1 cellular context compared by ENCODE assay signal in genomic region chr4:22512306-22512705, GRCh38.
TF ChIP-seq lines count a peak whose summit lies in the region.

No MANE protein-coding gene starts in this region.

TF ChIP-seq in WTC11, 78 proteins besides CTCF, POLR2A, EP300 and RAD21 (continued from another document):
- TF ChIP-seq, protein P1, sequence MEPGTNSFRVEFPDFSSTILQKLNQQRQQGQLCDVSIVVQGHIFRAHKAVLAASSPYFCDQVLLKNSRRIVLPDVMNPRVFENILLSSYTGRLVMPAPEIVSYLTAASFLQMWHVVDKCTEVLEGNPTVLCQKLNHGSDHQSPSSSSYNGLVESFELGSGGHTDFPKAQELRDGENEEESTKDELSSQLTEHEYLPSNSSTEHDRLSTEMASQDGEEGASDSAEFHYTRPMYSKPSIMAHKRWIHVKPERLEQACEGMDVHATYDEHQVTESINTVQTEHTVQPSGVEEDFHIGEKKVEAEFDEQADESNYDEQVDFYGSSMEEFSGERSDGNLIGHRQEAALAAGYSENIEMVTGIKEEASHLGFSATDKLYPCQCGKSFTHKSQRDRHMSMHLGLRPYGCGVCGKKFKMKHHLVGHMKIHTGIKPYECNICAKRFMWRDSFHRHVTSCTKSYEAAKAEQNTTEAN (CRISPR knock-in tag; IDR thresholded peaks at IDR 0.05): no peak
- no peak for TF ChIP-seq MXD4 (CRISPR knock-in tag; IDR thresholded peaks at IDR 0.05; ENCODE audit: borderline replicate concordance)
- no peak for TF ChIP-seq RELA (CRISPR knock-in tag; IDR thresholded peaks at IDR 0.05; ENCODE audit: borderline replicate concordance)
